Comparison of ENCODE assay signal across 39 cellular contexts in genomic region chr6:49919935-49920644, GRCh38. TPM values are rescaled to one million over a fixed set of nuclear protein-coding genes. Genes with fewer than 3 reads are reported as not detected.
"Had no signal": no experiment of that assay in that cellular context is flagged by ENCODE, and none has a peak within 500 bp of the region (broad histone marks: within the 10 kb centered on the region; RNA-seq: fewer than 3 reads in every experiment).

No MANE protein-coding gene starts in this region.

- DNase-seq: activated effector memory CD4-positive, alpha-beta T cell treated with anti-CD3 and anti-CD28 coated beads, Interleukin-2, amount 50 U/mL, for 16 hours; activated effector memory CD4-positive, alpha-beta T cell treated with Interleukin-2 at 50 U/mL for 16 hours; activated gamma-delta T cell; activated gamma-delta T cell treated with Interleukin-2 at 50 U/mL for 16 hours; activated naive CD4-positive, alpha-beta T cell; activated naive CD4-positive, alpha-beta T cell treated with anti-CD3 and anti-CD28 coated beads for 36 hours; activated naive CD4-positive, alpha-beta T cell treated with anti-CD3 and anti-CD28 coated beads, Interleukin-2, amount 10 ng/mL, durations not matched to agents 7 days and 5 days; activated naive CD4-positive, alpha-beta T cell treated with anti-CD3 and anti-CD28 coated beads, Interleukin-2, amount 50 U/mL, for 16 hours; activated naive CD4-positive, alpha-beta T cell treated with Interleukin-2 at 50 U/mL for 16 hours; activated naive CD8-positive, alpha-beta T cell treated with anti-CD3 and anti-CD28 coated beads for 36 hours; activated naive CD8-positive, alpha-beta T cell treated with anti-CD3 and anti-CD28 coated beads, Interleukin-2, amount 10 ng/mL, durations not matched to agents 7 days and 5 days; activated naive CD8-positive, alpha-beta T cell treated with anti-CD3 and anti-CD28 coated beads, Interleukin-2, amount 50 U/mL, for 24 hours; activated T-cell treated with anti-CD3 and anti-CD28 coated beads, Interleukin-2, amount 50 U/mL, for 24 hours; activated T-cell treated with anti-CD3 and anti-CD28 coated beads, Interleukin-2, amount 50 U/mL, for 4 hours; activated T-cell treated with anti-CD3 and anti-CD28 coated beads, Interleukin-2, amount 50 U/mL, for 48 hours; activated T-cell treated with anti-CD3 and anti-CD28 coated beads, Interleukin-2, amount 50 U/mL, for 72 hours; adrenal gland; amniotic stem cell; amygdala; anterior cingulate cortex; aorta; body of pancreas; brain microvascular endothelial cell; caudate nucleus; central memory CD4-positive, alpha-beta T cell; cerebellar nuclear complex had no signal

- H3K27me3 ChIP-seq: adrenal gland, ascending aorta, body of pancreas, brain microvascular endothelial cell, breast epithelium had no signal

- H3K36me3 ChIP-seq: adrenal gland, ascending aorta, brain microvascular endothelial cell, breast epithelium, cardiac muscle cell had no signal

- H3K27ac ChIP-seq: adrenal gland, ascending aorta, body of pancreas, brain microvascular endothelial cell, breast epithelium, cardiac muscle cell had no signal

- H3K4me3 ChIP-seq: adrenal gland, ascending aorta, body of pancreas, breast epithelium, cardiac muscle cell had no signal

- H3K4me1 ChIP-seq: ascending aorta, body of pancreas, breast epithelium had no signal

- FAIRE-seq: astrocyte, bronchial epithelial cell had no signal

- H3K9me3 ChIP-seq: adrenal gland, ascending aorta, body of pancreas, breast epithelium had no signal

- ATAC-seq: activated naive CD4-positive, alpha-beta T cell treated with anti-CD3 and anti-CD28 coated beads, Interleukin-2, amount 50 U/mL, for 72 hours; activated naive CD8-positive, alpha-beta T cell treated with anti-CD3 and anti-CD28 coated beads, Interleukin-2, amount 50 U/mL, for 24 hours; activated T-cell treated with anti-CD3 and anti-CD28 coated beads, Interleukin-2, amount 50 U/mL, for 4 hours; activated T-cell treated with anti-CD3 and anti-CD28 coated beads, Interleukin-2, amount 50 U/mL, for 72 hours; activated T-helper 17 cell treated with anti-CD3 and anti-CD28 coated beads, Interleukin-2, amount 50 U/mL, for 72 hours; body of pancreas had no signal

RNA-seq across cellular contexts. Expression of gene DEFB114, which starts 43.9 kb away (rescaled TPM):
- total RNA-seq: activated naive CD4-positive, alpha-beta T cell treated with anti-CD3 and anti-CD28 coated beads for 36 hours; activated naive CD4-positive, alpha-beta T cell treated with anti-CD3 and anti-CD28 coated beads, Interleukin-2, amount 50 U/mL, for 72 hours; activated naive CD8-positive, alpha-beta T cell treated with anti-CD3 and anti-CD28 coated beads for 36 hours; activated naive CD8-positive, alpha-beta T cell treated with anti-CD3 and anti-CD28 coated beads, Interleukin-2, amount 10 ng/mL, durations not matched to agents 7 days and 5 days; activated T-cell treated with anti-CD3 and anti-CD28 coated beads, Interleukin-2, amount 50 U/mL, for 4 hours; activated T-cell treated with anti-CD3 and anti-CD28 coated beads, Interleukin-2, amount 50 U/mL, for 72 hours; activated T-helper 1 cell treated with anti-CD3 and anti-CD28 coated beads, Interleukin-12 subunit alpha, Interleukin-12 subunit beta, Interleukin-2, Interleukin-4 antibody, amounts not matched to agents 30 ng/mL and 10 ng/mL and 1 ng/mL, durations not matched to agents 14 hours and 24 hours and 36 hours; activated T-helper 17 cell treated with anti-CD3 and anti-CD28 coated beads, Interleukin-2, amount 50 U/mL, for 72 hours; activated T-helper 2 cell treated with anti-CD3 and anti-CD28 coated beads, Interferon-gamma antibody, Interleukin-2, Interleukin-4, amounts not matched to agents 10 μg/mL and 5 μg/mL and 100 μg/mL, durations not matched to agents 14 hours and 24 hours and 36 hours; adrenal gland; aorta; ascending aorta; astrocyte; body of pancreas; breast epithelium; bronchial epithelial cell; cardiac muscle cell; cardiac septum; cerebellum; chondrocyte had no signal
- polyA plus RNA-seq: adipose tissue, adrenal gland, aorta, cardiac muscle cell had no signal

RNA-seq across cellular contexts. Expression of gene DEFB113, which starts 49.3 kb away (rescaled TPM):
- total RNA-seq: activated naive CD4-positive, alpha-beta T cell treated with anti-CD3 and anti-CD28 coated beads for 36 hours; activated naive CD4-positive, alpha-beta T cell treated with anti-CD3 and anti-CD28 coated beads, Interleukin-2, amount 50 U/mL, for 72 hours; activated naive CD8-positive, alpha-beta T cell treated with anti-CD3 and anti-CD28 coated beads for 36 hours; activated naive CD8-positive, alpha-beta T cell treated with anti-CD3 and anti-CD28 coated beads, Interleukin-2, amount 10 ng/mL, durations not matched to agents 7 days and 5 days; activated T-cell treated with anti-CD3 and anti-CD28 coated beads, Interleukin-2, amount 50 U/mL, for 4 hours; activated T-cell treated with anti-CD3 and anti-CD28 coated beads, Interleukin-2, amount 50 U/mL, for 72 hours; activated T-helper 1 cell treated with anti-CD3 and anti-CD28 coated beads, Interleukin-12 subunit alpha, Interleukin-12 subunit beta, Interleukin-2, Interleukin-4 antibody, amounts not matched to agents 30 ng/mL and 10 ng/mL and 1 ng/mL, durations not matched to agents 14 hours and 24 hours and 36 hours; activated T-helper 17 cell treated with anti-CD3 and anti-CD28 coated beads, Interleukin-2, amount 50 U/mL, for 72 hours; activated T-helper 2 cell treated with anti-CD3 and anti-CD28 coated beads, Interferon-gamma antibody, Interleukin-2, Interleukin-4, amounts not matched to agents 10 μg/mL and 5 μg/mL and 100 μg/mL, durations not matched to agents 14 hours and 24 hours and 36 hours; adrenal gland; aorta; ascending aorta; astrocyte; body of pancreas; breast epithelium; bronchial epithelial cell; cardiac muscle cell; cardiac septum; cerebellum; chondrocyte had no signal
- polyA plus RNA-seq: adipose tissue, adrenal gland, aorta, cardiac muscle cell had no signal

RNA-seq across cellular contexts. Expression of gene CRISP1, which starts 53.8 kb away (rescaled TPM):
- total RNA-seq: activated naive CD4-positive, alpha-beta T cell treated with anti-CD3 and anti-CD28 coated beads for 36 hours; activated naive CD4-positive, alpha-beta T cell treated with anti-CD3 and anti-CD28 coated beads, Interleukin-2, amount 50 U/mL, for 72 hours; activated naive CD8-positive, alpha-beta T cell treated with anti-CD3 and anti-CD28 coated beads for 36 hours; activated naive CD8-positive, alpha-beta T cell treated with anti-CD3 and anti-CD28 coated beads, Interleukin-2, amount 10 ng/mL, durations not matched to agents 7 days and 5 days; activated T-cell treated with anti-CD3 and anti-CD28 coated beads, Interleukin-2, amount 50 U/mL, for 4 hours; activated T-cell treated with anti-CD3 and anti-CD28 coated beads, Interleukin-2, amount 50 U/mL, for 72 hours; activated T-helper 1 cell treated with anti-CD3 and anti-CD28 coated beads, Interleukin-12 subunit alpha, Interleukin-12 subunit beta, Interleukin-2, Interleukin-4 antibody, amounts not matched to agents 30 ng/mL and 10 ng/mL and 1 ng/mL, durations not matched to agents 14 hours and 24 hours and 36 hours; activated T-helper 17 cell treated with anti-CD3 and anti-CD28 coated beads, Interleukin-2, amount 50 U/mL, for 72 hours; activated T-helper 2 cell treated with anti-CD3 and anti-CD28 coated beads, Interferon-gamma antibody, Interleukin-2, Interleukin-4, amounts not matched to agents 10 μg/mL and 5 μg/mL and 100 μg/mL, durations not matched to agents 14 hours and 24 hours and 36 hours; adrenal gland; aorta; ascending aorta; astrocyte; body of pancreas; breast epithelium; bronchial epithelial cell; cardiac muscle cell; cardiac septum; cerebellum; chondrocyte had no signal
- polyA plus RNA-seq: adipose tissue, adrenal gland, aorta, cardiac muscle cell had no signal
